ENCODE assay signal across 9 cellular contexts in genomic region chr11:7353100-7353499, GRCh38.
DNase-seq lines count a peak whose midpoint lies in the region; ATAC-seq and TF ChIP-seq lines count a peak whose summit lies in the region.
"Had no signal": no experiment of that assay in that cellular context is flagged by ENCODE, and none has a peak within 500 bp of the region (broad histone marks: within the 10 kb centered on the region; RNA-seq: fewer than 3 reads in every experiment).

No MANE protein-coding gene starts in this region.

- H3K4me3 ChIP-seq in endodermal cell (ENCODE audit: low read length) (no peak overlapping the region), smooth muscle cell (no peak overlapping the region), suprapubic skin (no peak overlapping the region)

- no peak for TF ChIP-seq EP300 in suprapubic skin (IDR thresholded peaks at IDR 0.05)

- H3K9ac ChIP-seq in endodermal cell (ENCODE audit: extremely low read depth, low read length, poor library complexity, severe bottlenecking) (no peak overlapping the region), smooth muscle cell (ENCODE audit: low read depth) (no peak overlapping the region)

- H3K9me3 ChIP-seq in endodermal cell (ENCODE audit: control insufficient read depth, low read length) (no peaks in the 10 kb centered on the region), smooth muscle cell (replicated peaks; ENCODE audit: low read depth) (no peaks in the 10 kb centered on the region), suprapubic skin (no peaks in the 10 kb centered on the region)

- no peak overlapping the region for H3K4me3 Mint-ChIP-seq in endodermal cell
- H3K4me3 Mint-ChIP-seq: naive thymus-derived CD8-positive, alpha-beta T cell had no signal

- WGBS in endodermal cell (ENCODE audit: insufficient coverage in 1 of 2, insufficient read length in 1 of 2), 2 experiments, result 54 to 100% methylated on average over 2 to 4 of the region's 4 CpGs
- 53% methylated on average over 4 of the region's 4 CpGs for WGBS in smooth muscle cell (ENCODE audit: low lambda C conversion rate)
- 78% methylated on average over 4 of the region's 4 CpGs for WGBS in suprapubic skin

- H3K27ac ChIP-seq in endodermal cell (ENCODE audit: low read depth, low read length) (no peak overlapping the region), smooth muscle cell (ENCODE audit: low read depth) (no peak overlapping the region), suprapubic skin (no peak overlapping the region)

- no peaks in the 10 kb centered on the region for H3K79me2 ChIP-seq in smooth muscle cell (ENCODE audit: low read depth)

- H3K4me1 ChIP-seq in endodermal cell (ENCODE audit: control insufficient read depth, insufficient read depth, low read length), result peaks cover 7% of the 10 kb centered on the region
- H3K4me1 ChIP-seq in smooth muscle cell (ENCODE audit: low read depth), result peaks cover 6% of the 10 kb centered on the region
- H3K4me1 ChIP-seq in suprapubic skin, result no peaks in the 10 kb centered on the region

- peak; percentile 84 for TF ChIP-seq CTCF in endodermal cell (conservative IDR thresholded peaks at IDR 0.05)
- peak; percentile 21 for TF ChIP-seq CTCF in smooth muscle cell (IDR thresholded peaks at IDR 0.05; ENCODE audit: borderline replicate concordance, insufficient read depth, poor library complexity, severe bottlenecking)
- no peak for TF ChIP-seq CTCF in suprapubic skin (IDR thresholded peaks at IDR 0.05)
- no peak for TF ChIP-seq CTCF in omental fat pad (IDR thresholded peaks at IDR 0.05)

- H3K36me3 ChIP-seq in endodermal cell (ENCODE audit: control insufficient read depth, insufficient read depth, low read length) (no peaks in the 10 kb centered on the region), smooth muscle cell (ENCODE audit: low read depth) (no peaks in the 10 kb centered on the region), suprapubic skin (no peaks in the 10 kb centered on the region)

- peak; percentile 33 for DNase-seq in COLO829 (ENCODE audit: low spot score)
- peak; percentile 3 for DNase-seq in NCI-H446 treated with DMSO at 0.1 percent for 48 hours (lab: John Stamatoyannopoulos, UW)
- peak; percentile 79 for DNase-seq in endodermal cell
- DNase-seq in smooth muscle cell (lab: John Stamatoyannopoulos, UW; ENCODE audit: unreplicated experiment), result no peak
- no peak for DNase-seq in suprapubic skin (ENCODE audit: low spot score in 2 of 2)
- DNase-seq in activated CD8-positive, alpha-beta memory T cell treated with anti-CD3 and anti-CD28 coated beads, Interleukin-2, amount 50 U/mL, for 48 hours, result no peak
- DNase-seq in omental fat pad (ENCODE audit: low spot score), result no peak

- no peaks in the 10 kb centered on the region for H4K20me1 ChIP-seq in smooth muscle cell (ENCODE audit: low read depth)

- no peak overlapping the region for H3K4me2 ChIP-seq in smooth muscle cell

- H2AFZ ChIP-seq in smooth muscle cell (ENCODE audit: low read depth), result no peak overlapping the region

- H3K27me3 Mint-ChIP-seq in endodermal cell (ENCODE audit: insufficient read depth), result no peaks in the 10 kb centered on the region

- TF ChIP-seq POLR2A in suprapubic skin (IDR thresholded peaks at IDR 0.05), result no peak

- H3K27me3 ChIP-seq in endodermal cell (ENCODE audit: control insufficient read depth, insufficient read depth, low read length, poor library complexity, severe bottlenecking) (no peaks in the 10 kb centered on the region), smooth muscle cell (ENCODE audit: low read depth) (no peaks in the 10 kb centered on the region), suprapubic skin (no peaks in the 10 kb centered on the region)

- ATAC-seq in GM18907 (IDR thresholded peaks at IDR 0.05; ENCODE audit: unreplicated experiment) (peak; percentile 59), omental fat pad (ENCODE audit: low FRiP score) (no peak)
- ATAC-seq: naive thymus-derived CD8-positive, alpha-beta T cell had no signal

- no peaks in the 10 kb centered on the region for H3K9me3 Mint-ChIP-seq in endodermal cell
- H3K9me3 Mint-ChIP-seq: naive thymus-derived CD8-positive, alpha-beta T cell had no signal

- no peaks in the 10 kb centered on the region for H3K36me3 Mint-ChIP-seq in endodermal cell (ENCODE audit: low read depth)
- H3K36me3 Mint-ChIP-seq: naive thymus-derived CD8-positive, alpha-beta T cell had no signal

- H3F3A ChIP-seq in smooth muscle cell (ENCODE audit: low read depth), result peaks cover under 1% of the 10 kb centered on the region

- no peak overlapping the region for H3K27ac Mint-ChIP-seq in endodermal cell
- H3K27ac Mint-ChIP-seq: naive thymus-derived CD8-positive, alpha-beta T cell had no signal

- peaks cover 9% of the 10 kb centered on the region for H3K4me1 Mint-ChIP-seq in endodermal cell
- H3K4me1 Mint-ChIP-seq: naive thymus-derived CD8-positive, alpha-beta T cell had no signal

Comparison
In these comparisons a context has a peak if more than half of its experiments do, and no peak if none do; other contexts are left out.
1. DNase-seq: peak in COLO829 (single experiment), NCI-H446 treated with DMSO at 0.1 percent for 48 hours (single experiment) and endodermal cell (single experiment); none in smooth muscle cell (single experiment), suprapubic skin (0 of 2), activated CD8-positive, alpha-beta memory T cell treated with anti-CD3 and anti-CD28 coated beads, Interleukin-2, amount 50 U/mL, for 48 hours (single experiment) and omental fat pad (single experiment).
2. CTCF ChIP-seq: peak in endodermal cell (single experiment) and smooth muscle cell (single experiment); none in suprapubic skin (0 of 2) and omental fat pad (0 of 3).